Comparison of ENCODE assay signal across 8 cellular contexts in genomic region chr3:181712505-181713299, GRCh38. TPM values are rescaled to one million over a fixed set of nuclear protein-coding genes. Genes with fewer than 3 reads are reported as not detected.
DNase-seq lines count a peak whose midpoint lies in the region; ATAC-seq and TF ChIP-seq lines count a peak whose summit lies in the region.

No MANE protein-coding gene starts in this region.

- peaks cover 13% of the 10 kb centered on the region for H3K4me1 ChIP-seq in adipocyte (ENCODE audit: control insufficient read depth, insufficient read depth, low read length)

- TF ChIP-seq CTCF in lower leg skin (IDR thresholded peaks at IDR 0.05): no peak
- TF ChIP-seq CTCF in GM20000 (IDR thresholded peaks at IDR 0.05; ENCODE audit: extremely low read depth, missing control alignments): no peak
- no peak for TF ChIP-seq CTCF in HFFc6 (IDR thresholded peaks at IDR 0.05)

- no peaks in the 10 kb centered on the region for H3K36me3 ChIP-seq in adipocyte (ENCODE audit: control insufficient read depth, insufficient read depth, low read length, severe bottlenecking)

- no peak overlapping the region for H3K27ac Mint-ChIP-seq in HFFc6

- H3K27me3 ChIP-seq in adipocyte (replicated peaks; ENCODE audit: control insufficient read depth, insufficient read depth, low read length): peaks cover 82% of the 10 kb centered on the region

- no peak overlapping the region for H3K4me3 Mint-ChIP-seq in HFFc6

- peaks cover 34% of the 10 kb centered on the region for H3K27me3 Mint-ChIP-seq in HFFc6 (ENCODE audit: insufficient read depth)

- H3K4me1 Mint-ChIP-seq in HFFc6 (ENCODE audit: low read depth): peaks cover 5% of the 10 kb centered on the region; the same call in 1 of the 2 replicates

- TF ChIP-seq POLR2A in lower leg skin (IDR thresholded peaks at IDR 0.05): no peak

- no peaks in the 10 kb centered on the region for H3K36me3 Mint-ChIP-seq in HFFc6 (ENCODE audit: low read depth)

- no peak overlapping the region for H3K4me3 ChIP-seq in adipocyte (ENCODE audit: low read length)
- peak overlapping the region; percentile 12 for H3K4me3 ChIP-seq in lower leg skin (ENCODE audit: low read depth, poor library complexity, severe bottlenecking)

- no peaks in the 10 kb centered on the region for H3K9me3 Mint-ChIP-seq in HFFc6

- 6 to 9% methylated on average over 41 to 53 of the region's 70 CpGs for WGBS in lower leg skin, 2 donors

- intact Hi-C loops in Right ventricle myocardium inferior (cut with DNase I): no loop called here
- intact Hi-C loops in left ventricle myocardium superior (cut with micrococcal nuclease): loop anchor here (10.0 kb wide), 1 partner anchor 542 kb away; no protein-coding TSS in a partner anchor
- intact Hi-C loops in lower leg skin (cut with DNase I; ENCODE audit: low total_unique reads): loop anchor here (5.0 kb wide), 1 partner anchor 550 kb away; no protein-coding TSS in a partner anchor

- DNase-seq in Right ventricle myocardium inferior (ENCODE audit: missing footprints) (no peak), left ventricle myocardium superior (no peak), adipocyte (ENCODE audit: low read depth) (peak; percentile 18), lower leg skin (ENCODE audit: low spot score in 2 of 2) (no peak), UCSD-AML1 (lab: John Stamatoyannopoulos, UW; ENCODE audit: unreplicated experiment) (no peak), GM20000 (ENCODE audit: low spot score) (no peak), HFFc6 (no peak)

- H3K9me3 ChIP-seq in adipocyte (ENCODE audit: control insufficient read depth, low read length): no peaks in the 10 kb centered on the region

- no peak overlapping the region for H3K9ac ChIP-seq in adipocyte (ENCODE audit: low read length)

- ATAC-seq in Right ventricle myocardium inferior (peak; percentile 28), left ventricle myocardium superior (no peak), GM18873 (IDR thresholded peaks at IDR 0.05; ENCODE audit: low FRiP score, unreplicated experiment) (no peak)

RNA-seq across cellular contexts. Expression of gene SOX2, which starts 1.0 kb away (rescaled TPM):
- total RNA-seq in Right ventricle myocardium inferior (0.27 TPM), left ventricle myocardium superior (0.22 TPM), lower leg skin (1 to 10 TPM in 3 of 4 donors, under 1 TPM in 1; 0.20 to 3.3 (median 1.1) TPM)
- total RNA-seq in HFFc6 (2021; fragmentation: NEBNext Ultra II Directional; extraction: Animal tissue kit (Norgen Biotek cat#: 25700)): not detected
